Comparison of ENCODE assay signal across 19 cellular contexts in genomic region chr15:42716626-42717025, GRCh38.
"Had no signal": no experiment of that assay in that cellular context is flagged by ENCODE, and none has a peak within 500 bp of the region (broad histone marks: within the 10 kb centered on the region; RNA-seq: fewer than 3 reads in every experiment).

No MANE protein-coding gene starts in this region.

- H3K9me3 ChIP-seq: pancreas, right lobe of liver had no signal

- H3K9me3 Mint-ChIP-seq: activated CD4-positive, alpha-beta T cell treated with anti-CD3 and anti-CD28 coated beads, Interleukin-2, amount 10 ng/mL, durations not matched to agents 24 days and 14 days; activated CD8-positive, alpha-beta T cell treated with anti-CD3 and anti-CD28 coated beads for 36 hours; activated naive CD8-positive, alpha-beta T cell treated with anti-CD3 and anti-CD28 coated beads for 36 hours; activated T-helper 17 cell treated with anti-CD3 and anti-CD28 coated beads, Interleukin-2, amount 50 U/mL, for 72 hours; endodermal cell; naive B cell; neural progenitor cell had no signal

- H3K27ac Mint-ChIP-seq: activated CD4-positive, alpha-beta T cell treated with anti-CD3 and anti-CD28 coated beads, Interleukin-2, amount 10 ng/mL, durations not matched to agents 24 days and 14 days; activated CD8-positive, alpha-beta T cell treated with anti-CD3 and anti-CD28 coated beads for 36 hours; activated naive CD8-positive, alpha-beta T cell treated with anti-CD3 and anti-CD28 coated beads for 36 hours; activated T-helper 17 cell treated with anti-CD3 and anti-CD28 coated beads, Interleukin-2, amount 50 U/mL, for 72 hours; endodermal cell; neural progenitor cell had no signal

- H3K36me3 ChIP-seq: neural progenitor cell, pancreas, right lobe of liver had no signal

- H3K4me1 Mint-ChIP-seq: activated CD4-positive, alpha-beta T cell treated with anti-CD3 and anti-CD28 coated beads, Interleukin-2, amount 10 ng/mL, durations not matched to agents 24 days and 14 days; activated naive CD8-positive, alpha-beta T cell treated with anti-CD3 and anti-CD28 coated beads for 36 hours; activated T-helper 17 cell treated with anti-CD3 and anti-CD28 coated beads, Interleukin-2, amount 50 U/mL, for 72 hours; naive B cell; neural progenitor cell had no signal

- H3K36me3 Mint-ChIP-seq: naive B cell had no signal

- H3K27me3 ChIP-seq: neural progenitor cell, pancreas, right lobe of liver had no signal

- DNase-seq: activated CD4-positive, alpha-beta T cell treated with anti-CD3 and anti-CD28 coated beads, Interleukin-2, amount 10 ng/mL, durations not matched to agents 24 days and 14 days; activated CD8-positive, alpha-beta T cell treated with anti-CD3 and anti-CD28 coated beads for 36 hours; activated naive CD4-positive, alpha-beta T cell; activated naive CD8-positive, alpha-beta T cell treated with anti-CD3 and anti-CD28 coated beads for 36 hours; activated T-cell treated with anti-CD3 and anti-CD28 coated beads, Interleukin-2, amount 50 U/mL, for 1 hour; amniotic stem cell; caudate nucleus; endodermal cell; kidney glomerular epithelial cell; left ventricle myocardium superior; naive B cell; stimulated activated CD4-positive, alpha-beta T cell treated with anti-CD3 and anti-CD28 coated beads, Interleukin-4, amount 100 ng/mL, for 1 hour; T-helper 9 cell had no signal

- H3K27ac ChIP-seq: epithelial cell of prostate, neural progenitor cell, pancreas, right lobe of liver had no signal

- H3K4me3 Mint-ChIP-seq: activated CD4-positive, alpha-beta T cell treated with anti-CD3 and anti-CD28 coated beads, Interleukin-2, amount 10 ng/mL, durations not matched to agents 24 days and 14 days; activated CD8-positive, alpha-beta T cell treated with anti-CD3 and anti-CD28 coated beads for 36 hours; activated naive CD8-positive, alpha-beta T cell treated with anti-CD3 and anti-CD28 coated beads for 36 hours; activated T-helper 17 cell treated with anti-CD3 and anti-CD28 coated beads, Interleukin-2, amount 50 U/mL, for 72 hours; endodermal cell; neural progenitor cell had no signal

- H3K4me3 ChIP-seq: neural progenitor cell, pancreas, right lobe of liver, smooth muscle cell had no signal

- ATAC-seq: activated CD8-positive, alpha-beta T cell treated with anti-CD3 and anti-CD28 coated beads for 36 hours; activated T-helper 17 cell treated with anti-CD3 and anti-CD28 coated beads, Interleukin-2, amount 50 U/mL, for 72 hours; left ventricle myocardium superior; pancreas; right lobe of liver had no signal

- H3K4me1 ChIP-seq: neural progenitor cell, pancreas, right lobe of liver had no signal
